In the genomic region with DNA sequence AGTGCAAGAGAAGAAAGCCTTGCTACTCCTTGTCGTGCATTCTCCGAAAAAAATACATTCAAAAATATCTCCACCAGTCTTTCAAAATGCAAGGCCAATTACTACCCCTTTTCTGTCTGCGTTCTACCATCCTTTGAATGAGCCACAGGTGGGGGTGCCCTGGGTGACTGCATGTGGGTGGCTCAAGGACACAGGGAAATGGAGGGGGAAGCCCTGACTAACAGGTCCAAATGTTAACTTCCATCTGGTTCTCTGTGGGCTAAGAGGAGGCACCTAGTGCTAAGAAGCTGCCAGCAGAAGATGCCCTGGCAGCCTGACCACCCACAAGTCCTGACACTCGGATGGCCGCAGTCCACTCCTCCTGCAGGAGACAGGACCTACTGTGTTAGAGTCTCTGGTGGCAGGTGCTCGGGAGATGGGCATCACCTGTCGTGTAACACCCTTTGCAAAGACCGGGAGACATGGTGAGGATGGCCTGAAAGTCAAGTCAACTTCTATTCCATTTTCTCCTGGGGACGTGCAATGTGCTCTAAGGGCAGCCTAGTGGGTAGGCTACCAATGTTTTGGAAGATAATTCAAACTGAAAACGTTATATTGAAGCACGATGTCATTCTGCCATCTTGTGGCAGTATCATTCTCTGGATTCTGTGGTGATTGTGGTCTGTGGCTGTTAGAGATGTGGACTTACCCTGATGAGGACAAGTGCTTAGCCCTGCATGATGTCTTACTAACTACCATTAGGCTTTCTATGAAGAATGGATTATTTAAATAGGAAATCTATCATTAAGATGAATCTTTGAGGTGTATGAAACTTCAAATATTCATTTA, we compare ENCODE assay signal across 8 cellular contexts. TPM values are rescaled to one million over a fixed set of nuclear protein-coding genes. Genes with fewer than 3 reads are reported as not detected.
DNase-seq lines count a peak whose midpoint lies in the region; ATAC-seq lines count a peak whose summit lies in the region.

No MANE protein-coding gene starts in this region.

- peaks cover 6% of the 10 kb centered on the region for H3K36me3 Mint-ChIP-seq in central memory CD8-positive, alpha-beta T cell (ENCODE audit: insufficient read depth)

- peaks cover 8% of the 10 kb centered on the region for H3K9me3 Mint-ChIP-seq in central memory CD8-positive, alpha-beta T cell

- H3K27me3 Mint-ChIP-seq in central memory CD8-positive, alpha-beta T cell, result peaks cover 15% of the 10 kb centered on the region

- peaks cover 9% of the 10 kb centered on the region for H3K4me1 Mint-ChIP-seq in central memory CD8-positive, alpha-beta T cell

- H3K4me3 Mint-ChIP-seq in central memory CD8-positive, alpha-beta T cell, result no peak overlapping the region

- peak; percentile 91 for ATAC-seq in GM19372 (IDR thresholded peaks at IDR 0.05; ENCODE audit: low read depth, unreplicated experiment)
- peak; percentile 78 for ATAC-seq in HG03439 (IDR thresholded peaks at IDR 0.05; ENCODE audit: unreplicated experiment)
- peak; percentile 93 for ATAC-seq in central memory CD8-positive, alpha-beta T cell (replicated peaks; ENCODE audit: extremely low read depth, poor library complexity, severe bottlenecking)
- no peak for ATAC-seq in HG02840 (IDR thresholded peaks at IDR 0.05; ENCODE audit: low FRiP score, unreplicated experiment)

- no peak overlapping the region for H3K27ac Mint-ChIP-seq in central memory CD8-positive, alpha-beta T cell (ENCODE audit: low read depth)

- DNase-seq in ELR (ENCODE audit: low read depth) (peak; percentile 58), RPMI7951 (ENCODE audit: low read depth) (peak; percentile 47), medulla oblongata (ENCODE audit: extremely low spot score) (peak; percentile 48)
- peak in 1 of 2 donors; percentile 34 for DNase-seq in central memory CD8-positive, alpha-beta T cell (ENCODE audit: low spot score in 2 of 2)
- DNase-seq in effector CD8-positive, alpha-beta T cell (lab: John Stamatoyannopoulos, UW), result no peak

RNA-seq across cellular contexts. Expression of a gene that starts 27.4 kb away (rescaled TPM):
- 32.4 and 36.2 TPM in 2 replicates for total RNA-seq in RPMI7951 (2014; rRNA removed; shearing (Covaris generic))

RNA-seq across cellular contexts. Expression of a gene that starts 50.7 kb away (rescaled TPM):
- total RNA-seq in RPMI7951 (2014; rRNA removed; shearing (Covaris generic)), result not detected in 2 replicates
